In the genomic region with DNA sequence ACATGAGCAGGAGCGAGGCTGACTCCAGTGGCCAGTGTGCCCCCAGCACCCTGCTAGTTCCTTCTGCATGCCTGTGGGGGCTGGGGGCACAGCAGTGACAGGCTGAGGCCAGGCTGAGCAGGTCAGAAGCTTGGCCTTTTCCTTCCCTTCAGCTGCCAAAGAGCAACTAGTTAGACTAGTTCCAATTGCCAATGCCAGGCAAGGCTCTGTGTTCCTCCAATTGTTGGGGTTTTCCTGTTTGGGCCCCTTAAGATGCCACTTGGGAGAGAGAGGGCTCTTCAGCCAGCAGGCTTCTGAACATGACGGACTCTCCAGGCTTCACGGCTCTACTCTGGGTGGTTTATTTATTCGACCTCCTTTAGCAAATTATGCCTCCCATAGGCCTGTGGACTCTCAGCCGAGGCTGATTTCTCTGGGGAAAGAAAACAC, we compare ENCODE assay signal across 1 cellular context.
TF ChIP-seq lines count a peak whose summit lies in the region.

No MANE protein-coding gene starts in this region.

TF ChIP-seq in HepG2, 621 proteins besides CTCF, POLR2A, EP300 and RAD21 (continued from another document):
- no peak for TF ChIP-seq DMAP1 (CRISPR knock-in tag; IDR thresholded peaks at IDR 0.05)
- TF ChIP-seq RNF2 (conservative IDR thresholded peaks at IDR 0.05; ENCODE audit: low read depth), result no peak
- TF ChIP-seq ZFP36 (IDR thresholded peaks at IDR 0.05; ENCODE audit: borderline replicate concordance, low read depth, low read length, partially characterized antibody), result no peak
- no peak for TF ChIP-seq RFXAP (CRISPR knock-in tag; IDR thresholded peaks at IDR 0.05; ENCODE audit: borderline replicate concordance)
